In the genomic region with DNA sequence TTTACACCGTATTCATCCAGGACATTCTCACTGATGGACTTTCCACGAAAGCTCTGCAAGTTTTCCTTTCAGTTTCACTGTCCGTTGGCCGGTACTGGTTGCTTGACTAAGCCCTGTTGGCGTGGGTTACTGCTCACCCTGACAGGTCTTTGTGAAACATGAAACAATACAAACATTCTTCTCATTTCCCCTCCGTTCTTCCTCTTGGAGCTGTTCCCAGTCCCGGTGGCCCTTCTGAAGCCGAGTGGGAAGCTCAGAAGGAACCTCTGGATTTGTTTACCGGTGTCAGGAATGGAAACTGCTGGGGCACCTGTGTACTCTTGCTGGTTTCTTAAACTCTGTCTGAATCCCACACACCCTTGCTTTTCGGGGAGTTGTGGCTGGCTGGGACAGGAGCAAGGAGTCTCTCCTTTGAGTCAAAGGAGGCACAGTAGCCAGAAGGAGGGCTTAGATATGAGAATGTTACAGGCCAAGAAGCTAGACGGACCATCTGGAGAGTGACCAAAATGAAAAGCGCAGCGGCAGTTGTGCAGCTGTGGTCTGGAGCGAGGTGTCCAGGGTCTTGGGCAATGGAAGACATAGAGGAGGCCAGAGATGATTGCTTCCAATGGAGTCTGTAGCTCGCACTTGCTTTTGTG, we compare ENCODE assay signal across 8 cellular contexts. TPM values are rescaled to one million over a fixed set of nuclear protein-coding genes. Genes with fewer than 3 reads are reported as not detected.
DNase-seq lines count a peak whose midpoint lies in the region; ATAC-seq and TF ChIP-seq lines count a peak whose summit lies in the region.

No MANE protein-coding gene starts in this region.

- intact Hi-C loops in natural killer cell (cut with micrococcal nuclease): no loop called here

- ATAC-seq in HG03025 (IDR thresholded peaks at IDR 0.05; ENCODE audit: low FRiP score, unreplicated experiment) (peak; percentile 46), RWPE2 (ENCODE audit: low read depth) (peak; percentile 93), esophagus mucosa (peak; percentile 50), natural killer cell (peak; percentile 77 to 90 (median 84))

- H3K4me3 ChIP-seq in GM12864 (ENCODE audit: low read depth, low read length) (peak overlapping the region; percentile 8), RWPE2 (ENCODE audit: severe bottlenecking) (peak overlapping the region; percentile 25)

- TF ChIP-seq CTCF in GM12864 (IDR thresholded peaks at IDR 0.05; ENCODE audit: low read depth, low read length, missing control alignments) (no peak), RWPE2 (IDR thresholded peaks at IDR 0.05; ENCODE audit: poor library complexity, severe bottlenecking) (no peak), natural killer cell (IDR thresholded peaks at IDR 0.05) (no peak)

- H3K4me1 Mint-ChIP-seq in natural killer cell: peaks cover 15 to 16% of the 10 kb centered on the region in 2 donors

- peak overlapping the region; percentile 11 for H3K27ac ChIP-seq in RWPE2 (ENCODE audit: poor library complexity, severe bottlenecking)

- H3K9me3 ChIP-seq in RWPE2 (ENCODE audit: severe bottlenecking): no peaks in the 10 kb centered on the region

- H3K9me3 Mint-ChIP-seq in natural killer cell: no peaks in the 10 kb centered on the region

- H3K27me3 Mint-ChIP-seq in natural killer cell (ENCODE audit: low read depth in 2 of 2): no peaks in the 10 kb centered on the region

- peak overlapping the region; percentile 89 for H3K4me3 Mint-ChIP-seq in natural killer cell

- DNase-seq in A172 (ENCODE audit: low spot score): peak; percentile 81
- DNase-seq in GM12864 (ENCODE audit: low read depth): peak; percentile 36
- no peak for DNase-seq in RWPE2 (ENCODE audit: low spot score)
- no peak for DNase-seq in natural killer cell
- DNase-seq in activated CD8-positive, alpha-beta memory T cell treated with anti-CD3 and anti-CD28 coated beads for 24 hours: no peak
- no peak for DNase-seq in NCI-H1694 treated with DMSO at 0.1 percent for 48 hours (lab: John Stamatoyannopoulos, UW)

- H3K27ac Mint-ChIP-seq in natural killer cell: peak overlapping the region; percentile 71 to 80

- H3K36me3 Mint-ChIP-seq in natural killer cell: no peaks in the 10 kb centered on the region

- no peaks in the 10 kb centered on the region for H3K4me1 ChIP-seq in RWPE2 (ENCODE audit: insufficient read depth, poor library complexity, severe bottlenecking)

- no peaks in the 10 kb centered on the region for H3K36me3 ChIP-seq in RWPE2 (ENCODE audit: low read depth)

- H3K27me3 ChIP-seq in RWPE2 (ENCODE audit: insufficient read depth, poor library complexity, severe bottlenecking): no peaks in the 10 kb centered on the region

RNA-seq across cellular contexts. Expression of a gene that starts 45.7 kb away (rescaled TPM):
- total RNA-seq in A172 (2014; rRNA removed; shearing (Covaris generic)): not detected in 2 replicates
- total RNA-seq in esophagus mucosa: not detected
- not detected for total RNA-seq in natural killer cell

Comparison
In these comparisons a context has a peak if more than half of its experiments do, and no peak if none do; other contexts are left out.
1. DNase-seq: peak in A172 (single experiment) and GM12864 (single experiment); none in RWPE2 (single experiment), natural killer cell (single experiment), activated CD8-positive, alpha-beta memory T cell treated with anti-CD3 and anti-CD28 coated beads for 24 hours (single experiment) and NCI-H1694 treated with DMSO at 0.1 percent for 48 hours (single experiment).
2. Peak in every context shown above with its lines, with median percentiles within 50 percentile points of each other: ATAC-seq.